In genomic region chr11:106961048-106961447, GRCh38 we compare ENCODE assay signal across 16 cellular contexts. TPM values are rescaled to one million over a fixed set of nuclear protein-coding genes. Genes with fewer than 3 reads are reported as not detected.
DNase-seq lines count a peak whose midpoint lies in the region; TF ChIP-seq lines count a peak whose summit lies in the region.
"Had no signal": no experiment of that assay in that cellular context is flagged by ENCODE, and none has a peak within 500 bp of the region (broad histone marks: within the 10 kb centered on the region; RNA-seq: fewer than 3 reads in every experiment).

No MANE protein-coding gene starts in this region.

- TF ChIP-seq EP300 in SK-N-SH (IDR thresholded peaks at IDR 0.05; ENCODE audit: borderline replicate concordance in 1 of 2, low read depth in 1 of 2, low read length in 1 of 2) (no peak), transverse colon (IDR thresholded peaks at IDR 0.05; ENCODE audit: low read depth) (no peak)

- POLR2A ChIA-PET in SK-N-SH (lab: Yijun Ruan, JAX): no interaction called here

- no peaks in the 10 kb centered on the region for H3K36me3 ChIP-seq in SK-N-SH (replicated peaks in 1 of 2; ENCODE audit: control insufficient read depth in 1 of 2, insufficient read depth in 2 of 2, low read length in 1 of 2)
- H3K36me3 ChIP-seq in hepatocyte (replicated peaks; ENCODE audit: insufficient read depth, low read depth): no peaks in the 10 kb centered on the region
- no peaks in the 10 kb centered on the region for H3K36me3 ChIP-seq in transverse colon
- H3K36me3 ChIP-seq: breast epithelium had no signal

- intact Hi-C loops in transverse colon (cut with DNase I; ENCODE audit: low total_unique reads): no loop called here

- H3F3A ChIP-seq in SK-N-SH (replicated peaks; ENCODE audit: insufficient read depth): peaks cover 11% of the 10 kb centered on the region

- H3K27ac ChIP-seq in SK-N-SH (ENCODE audit: low read depth in 2 of 2, low read length in 1 of 2): peak overlapping the region; percentile 58 to 91; a peak in 3 of 4 replicates
- H3K27ac ChIP-seq in hepatocyte: peak overlapping the region; percentile 1
- no peak overlapping the region for H3K27ac ChIP-seq in transverse colon
- H3K27ac ChIP-seq: breast epithelium, RWPE1 had no signal

- in situ Hi-C loops in Caki2 (cut with HindIII; ENCODE audit: low pct_unique_long_range_greater_than_20kb, low sequenced_read_pairs) (no loop called here), transverse colon (cut with MboI; ENCODE audit: low pct_ligation_motif_present in 1 of 4, low pct_unique_long_range_greater_than_20kb in 1 of 4, low sequenced_read_pairs in 3 of 4) (no loop called here)

- peak overlapping the region; percentile 57 for H3K9ac ChIP-seq in SK-N-SH

- peak; percentile 6 for DNase-seq in Caki2 (ENCODE audit: low read depth)
- DNase-seq in SK-N-SH: no peak
- no peak for DNase-seq in hepatocyte (ENCODE audit: low spot score)
- peak; percentile 13 for DNase-seq in renal cortical epithelial cell (ENCODE audit: low read depth)
- DNase-seq in stimulated activated CD4-positive, alpha-beta T cell treated with anti-CD3 and anti-CD28 coated beads, Interleukin-4, amount 100 ng/mL, for 1 hour: no peak
- no peak for DNase-seq in transverse colon
- no peak for DNase-seq in NCI-H226
- no peak for DNase-seq in NCI-H1092 treated with DMSO at 0.1 percent for 48 hours (lab: John Stamatoyannopoulos, UW)
- DNase-seq: activated CD8-positive, alpha-beta memory T cell treated with anti-CD3 and anti-CD28 coated beads for 24 hours; CD8-positive, alpha-beta T cell; DMS79 treated with DMSO at 0.1 percent for 48 hours; naive thymus-derived CD4-positive, alpha-beta T cell; NCI-H345; T-cell had no signal

- H2AFZ ChIP-seq in SK-N-SH (ENCODE audit: low read depth) (no peak overlapping the region), hepatocyte (no peak overlapping the region)

- H3K9me2 ChIP-seq in SK-N-SH: no peaks in the 10 kb centered on the region
- H3K9me2 ChIP-seq in hepatocyte (replicated peaks; ENCODE audit: insufficient read depth): no peaks in the 10 kb centered on the region

- H4K20me1 ChIP-seq in SK-N-SH (ENCODE audit: insufficient read depth) (no peaks in the 10 kb centered on the region), hepatocyte (ENCODE audit: insufficient read depth, poor library complexity, severe bottlenecking) (no peaks in the 10 kb centered on the region)

- TF ChIP-seq CTCF in SK-N-SH (IDR thresholded peaks at IDR 0.05): no peak
- TF ChIP-seq CTCF in hepatocyte (IDR thresholded peaks at IDR 0.05; ENCODE audit: poor library complexity): no peak
- no peak for TF ChIP-seq CTCF in transverse colon (IDR thresholded peaks at IDR 0.05)

- H3K27me3 ChIP-seq in SK-N-SH (ENCODE audit: insufficient read depth) (no peaks in the 10 kb centered on the region), hepatocyte (no peaks in the 10 kb centered on the region), transverse colon (no peaks in the 10 kb centered on the region)
- H3K27me3 ChIP-seq: breast epithelium had no signal

- no peak for TF ChIP-seq POLR2A in transverse colon (IDR thresholded peaks at IDR 0.05)

- H3K4me2 ChIP-seq in SK-N-SH (peak overlapping the region; percentile 60), hepatocyte (peak overlapping the region; percentile 28)

- H3K79me2 ChIP-seq in SK-N-SH (ENCODE audit: insufficient read depth) (no peaks in the 10 kb centered on the region), hepatocyte (no peaks in the 10 kb centered on the region)

- H3K9me3 ChIP-seq in SK-N-SH (no peaks in the 10 kb centered on the region), hepatocyte (ENCODE audit: low read depth) (no peaks in the 10 kb centered on the region), transverse colon (no peaks in the 10 kb centered on the region)
- H3K9me3 ChIP-seq: breast epithelium had no signal

- H3K4me3 ChIP-seq in SK-N-SH (ENCODE audit: low read depth in 2 of 2, low read length in 1 of 2) (no peak overlapping the region), hepatocyte (no peak overlapping the region), transverse colon (no peak overlapping the region)
- H3K4me3 ChIP-seq: breast epithelium had no signal

- H3K4me1 ChIP-seq in SK-N-SH (ENCODE audit: control insufficient read depth in 1 of 2, insufficient read depth in 2 of 2, low read depth in 1 of 2, low read length in 1 of 2) (peaks cover 0 to 47% of the 10 kb centered on the region in 2 experiments; a peak in 2 of 4 replicates), hepatocyte (ENCODE audit: insufficient read depth) (peaks cover 22% of the 10 kb centered on the region), transverse colon (no peaks in the 10 kb centered on the region)
- H3K4me1 ChIP-seq: breast epithelium had no signal

- CTCF ChIA-PET in SK-N-SH (lab: Yijun Ruan, JAX): no interaction called here

- TF ChIP-seq RAD21 in SK-N-SH (IDR thresholded peaks at IDR 0.05; ENCODE audit: low read length): no peak

- 0% methylated on average over 1 of the region's 1 CpG for WGBS in SK-N-SH (ENCODE audit: low lambda C conversion rate)
- 8% methylated on average over 1 of the region's 1 CpG for WGBS in hepatocyte (ENCODE audit: low lambda C conversion rate, missing lambda C conversion rate)
- WGBS in transverse colon (ENCODE audit: low coverage in 1 of 2), 2 donors: 11 to 17% methylated on average over 1 of the region's 1 CpG

TF ChIP-seq in SK-N-SH, 30 proteins besides CTCF, POLR2A, EP300 and RAD21:
- TF ChIP-seq MEF2A (IDR thresholded peaks at IDR 0.05; ENCODE audit: borderline replicate concordance, low read depth): no peak
- TF ChIP-seq FOSL2 (IDR thresholded peaks at IDR 0.05; ENCODE audit: borderline replicate concordance, low read depth): no peak
- no peak for TF ChIP-seq GABPA (IDR thresholded peaks at IDR 0.05; ENCODE audit: low read depth)
- TF ChIP-seq PBX3 (IDR thresholded peaks at IDR 0.05): no peak
TF ChIP-seq in SK-N-SH: peak in this region for 0.

RNA-seq across cellular contexts. Expression of gene GUCY1A2, which starts 57.2 kb away (rescaled TPM):
- not detected in 2 replicates for total RNA-seq in Caki2 (2014; rRNA removed; shearing (Covaris generic); ENCODE audit: low replicate concordance)
- polyA plus RNA-seq in SK-N-SH (2012; rRNA removed): 0.26 and 0.44 TPM in 2 replicates
- 0.58 and 0.71 TPM in 2 replicates for polyA plus RNA-seq in SK-N-SH (2012; cell fraction: cytosol; rRNA removed)
- polyA plus RNA-seq in SK-N-SH (2012; cell fraction: nucleus; rRNA removed): 0.32 and 0.95 TPM in 2 replicates
- 8.4 and 9.1 TPM in 2 replicates for total RNA-seq in hepatocyte
- 1.3 and 3.3 TPM in 2 replicates for polyA plus RNA-seq in hepatocyte
- total RNA-seq in renal cortical epithelial cell: 0.17 and 0.99 TPM in 2 replicates
- 1 to 10 TPM in 1 of 4 donors, under 1 TPM in 3; 0.37 to 2.0 (median 0.67) TPM for total RNA-seq in transverse colon
- total RNA-seq: CD8-positive, alpha-beta T cell had no signal
- polyA plus RNA-seq: naive thymus-derived CD4-positive, alpha-beta T cell had no signal

Comparison
In these comparisons a context has a peak if more than half of its experiments do, and no peak if none do; other contexts are left out.
1. DNase-seq: peak in Caki2 (single experiment) and renal cortical epithelial cell (single experiment); none in SK-N-SH (single experiment), hepatocyte (single experiment), stimulated activated CD4-positive, alpha-beta T cell treated with anti-CD3 and anti-CD28 coated beads, Interleukin-4, amount 100 ng/mL, for 1 hour (single experiment), transverse colon (single experiment), NCI-H226 (single experiment) and NCI-H1092 treated with DMSO at 0.1 percent for 48 hours (single experiment).
2. H3K27ac ChIP-seq: peak in SK-N-SH (2 of 2) and hepatocyte (single experiment); none in transverse colon (0 of 4).